ENCODE assay signal across 9 cellular contexts in the genomic region with DNA sequence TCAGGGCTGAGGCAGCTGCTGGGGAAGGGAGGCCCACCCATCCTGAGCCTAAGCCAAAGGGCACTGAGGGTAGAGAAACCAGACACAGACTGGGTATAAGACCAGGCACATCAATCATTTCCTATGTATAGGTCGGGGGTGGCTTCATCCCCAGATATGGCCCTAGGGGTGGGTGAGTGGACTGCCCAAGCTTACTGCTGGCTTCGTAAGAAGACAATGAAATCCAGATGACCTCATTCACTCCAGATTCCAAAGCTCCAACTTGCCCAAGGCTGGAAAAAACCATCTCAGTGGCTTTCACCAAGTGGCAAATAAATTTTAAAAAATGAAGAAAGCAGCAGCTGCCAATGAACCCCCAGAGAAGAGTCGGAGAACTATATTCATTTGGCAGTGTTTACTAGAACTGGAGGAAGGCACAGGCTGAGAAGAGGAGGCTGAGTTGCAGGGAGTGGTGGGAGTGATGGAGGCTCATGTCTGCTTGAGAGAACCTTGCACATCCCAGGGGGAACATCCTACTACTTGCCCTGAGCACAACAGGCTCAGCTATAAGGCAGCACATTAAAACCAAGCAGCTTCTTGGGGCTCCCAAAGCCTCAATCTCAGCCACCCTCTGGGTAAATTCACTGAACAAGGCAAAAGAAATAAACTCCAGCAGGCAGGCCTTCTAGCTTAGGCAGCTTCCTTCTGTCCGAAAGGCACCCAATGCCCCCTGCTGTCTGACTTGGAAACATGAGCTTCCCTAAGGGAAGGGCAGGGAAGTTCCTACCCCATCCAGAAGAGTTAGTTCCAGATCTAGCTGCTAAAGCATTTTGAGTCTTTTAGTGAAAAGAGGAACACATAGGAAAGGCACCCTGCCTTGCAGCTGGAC. TPM values are rescaled to one million over a fixed set of nuclear protein-coding genes. Genes with fewer than 3 reads are reported as not detected.
A peak's percentile ranks its signal among the peaks of the same experiment; 100 is the strongest.
DNase-seq lines count a peak whose midpoint lies in the region; ATAC-seq and TF ChIP-seq lines count a peak whose summit lies in the region.
"Had no signal": no experiment of that assay in that cellular context is flagged by ENCODE, and none has a peak within 500 bp of the region (broad histone marks: within the 10 kb centered on the region; RNA-seq: fewer than 3 reads in every experiment).

No MANE protein-coding gene starts in this region.

- peaks cover 37 to 79% (median 56%) of the 10 kb centered on the region in 4 donors for H3K36me3 ChIP-seq in sigmoid colon

- peaks cover 0 to 44% (median 40%) of the 10 kb centered on the region in 4 donors for H3K4me1 ChIP-seq in sigmoid colon
- H3K4me1 ChIP-seq: HAP-1 had no signal

- peaks cover 53% of the 10 kb centered on the region for H3K36me3 Mint-ChIP-seq in activated naive CD8-positive, alpha-beta T cell treated with anti-CD3 and anti-CD28 coated beads, Interleukin-2, amount 50 U/mL, for 24 hours (ENCODE audit: low read depth)
- peaks cover 58% of the 10 kb centered on the region for H3K36me3 Mint-ChIP-seq in T-cell

- no peak for ATAC-seq in activated naive CD8-positive, alpha-beta T cell treated with anti-CD3 and anti-CD28 coated beads, Interleukin-2, amount 50 U/mL, for 24 hours
- peak; percentile 85 for ATAC-seq in left ventricle myocardium superior
- no peak for ATAC-seq in GM19463 (IDR thresholded peaks at IDR 0.05; ENCODE audit: unreplicated experiment)
- no peak for ATAC-seq in T-cell (replicated peaks in 1 of 4)

- H3K9me3 ChIP-seq in sigmoid colon = no peaks in the 10 kb centered on the region
- H3K9me3 ChIP-seq: HAP-1 had no signal

- peak overlapping the region; percentile 73 to 84 (median 76) for H3K27ac ChIP-seq in sigmoid colon

- TF ChIP-seq CTCF in AG09319 (IDR thresholded peaks at IDR 0.05; ENCODE audit: low read depth, low read length) = peak; percentile 75
- TF ChIP-seq CTCF in sigmoid colon (IDR thresholded peaks at IDR 0.05) = peak; percentile 52 to 70 (median 59)

- H3K9me3 Mint-ChIP-seq in activated naive CD8-positive, alpha-beta T cell treated with anti-CD3 and anti-CD28 coated beads, Interleukin-2, amount 50 U/mL, for 24 hours = no peaks in the 10 kb centered on the region
- no peaks in the 10 kb centered on the region for H3K9me3 Mint-ChIP-seq in T-cell

- intact Hi-C loops in left ventricle myocardium superior (cut with micrococcal nuclease) = no loop called here
- intact Hi-C loops in sigmoid colon (cut with DNase I) = loop anchor here (1.0 kb wide), 2 partner anchors 26 to 118 kb away; no protein-coding TSS in a partner anchor

- CTCF ChIA-PET in T-cell (lab: Charles Lee) = interaction anchor here (1.0 kb wide), 2 partner anchors 8 kb away, joined by 3 read pairs; no protein-coding TSS in a partner anchor

- H3K27me3 Mint-ChIP-seq in activated naive CD8-positive, alpha-beta T cell treated with anti-CD3 and anti-CD28 coated beads, Interleukin-2, amount 50 U/mL, for 24 hours = no peaks in the 10 kb centered on the region
- no peaks in the 10 kb centered on the region for H3K27me3 Mint-ChIP-seq in T-cell

- 59 to 62% methylated on average over 4 of the region's 4 CpGs for WGBS in sigmoid colon, 2 donors

- H3K4me1 Mint-ChIP-seq in activated naive CD8-positive, alpha-beta T cell treated with anti-CD3 and anti-CD28 coated beads, Interleukin-2, amount 50 U/mL, for 24 hours = no peaks in the 10 kb centered on the region
- H3K4me1 Mint-ChIP-seq in T-cell = no peaks in the 10 kb centered on the region

- peak overlapping the region; percentile 30 for H3K27ac Mint-ChIP-seq in activated naive CD8-positive, alpha-beta T cell treated with anti-CD3 and anti-CD28 coated beads, Interleukin-2, amount 50 U/mL, for 24 hours
- H3K27ac Mint-ChIP-seq in T-cell = peak overlapping the region in 1 of 2 donors; percentile 41

- no peak overlapping the region for H3K4me3 ChIP-seq in sigmoid colon
- H3K4me3 ChIP-seq: HAP-1 had no signal

- no peak overlapping the region for H3K4me3 Mint-ChIP-seq in activated naive CD8-positive, alpha-beta T cell treated with anti-CD3 and anti-CD28 coated beads, Interleukin-2, amount 50 U/mL, for 24 hours
- H3K4me3 Mint-ChIP-seq in T-cell = no peak overlapping the region

- DNase-seq in AG09319 (ENCODE audit: extremely low read depth, low read depth) = peak; percentile 49
- peak; percentile 14 for DNase-seq in HS-27A (ENCODE audit: low read depth)
- DNase-seq in activated naive CD8-positive, alpha-beta T cell treated with anti-CD3 and anti-CD28 coated beads, Interleukin-2, amount 50 U/mL, for 24 hours = no peak
- DNase-seq in left ventricle myocardium superior = no peak
- peak; percentile 81 for DNase-seq in sigmoid colon
- DNase-seq in ecto neural progenitor cell (ENCODE audit: low spot score) = no peak
- no peak for DNase-seq in T-cell

- no peaks in the 10 kb centered on the region for H3K27me3 ChIP-seq in sigmoid colon

- POLR2A ChIA-PET in T-cell (lab: Charles Lee) = interaction anchor here in 1 of 2 donors (0.6 kb wide), 1 partner anchor 394 kb away, joined by 3 read pairs; no protein-coding TSS in a partner anchor

- no peak for TF ChIP-seq POLR2A in sigmoid colon (IDR thresholded peaks at IDR 0.05)

- TF ChIP-seq EP300 in sigmoid colon (IDR thresholded peaks at IDR 0.05) = no peak

RNA-seq across cellular contexts. Expression of gene PEA15, which starts 14.1 kb away (rescaled TPM):
- total RNA-seq in left ventricle myocardium superior = 277 TPM
- 100 to 1,000 TPM in 1 of 4 donors, 10 to 100 TPM in 3; 65.7 to 126 (median 88.8) TPM for total RNA-seq in sigmoid colon
- 100 to 1,000 TPM in 2 of 3 donors, 10 to 100 TPM in 1; 42.5 to 113 (median 109) TPM for polyA plus RNA-seq in sigmoid colon
- total RNA-seq in T-cell = 10 to 100 TPM; 12.3 to 27.5 (median 15.9) TPM

RNA-seq across cellular contexts. Expression of gene CASQ1, which starts 28.9 kb away (rescaled TPM):
- total RNA-seq in left ventricle myocardium superior = 20.0 TPM
- 1 to 10 TPM in 3 of 4 donors, under 1 TPM in 1; 0.66 to 9.4 (median 2.4) TPM for total RNA-seq in sigmoid colon
- polyA plus RNA-seq in sigmoid colon = under 1 TPM in 2 of 3 donors, not detected in 1; 0.28 to 0.60 TPM
- not detected for total RNA-seq in T-cell

RNA-seq across cellular contexts. Expression of gene DCAF8, which starts 43.1 kb away (rescaled TPM):
- total RNA-seq in left ventricle myocardium superior (145 TPM), sigmoid colon (100 to 1,000 TPM; 138 to 184 (median 147) TPM), T-cell (100 to 1,000 TPM; 173 to 221 (median 209) TPM)
- 10 to 100 TPM; 28.2 to 76.1 (median 44.4) TPM for polyA plus RNA-seq in sigmoid colon

Comparison
In these comparisons a context has a peak if more than half of its experiments do, and no peak if none do; other contexts are left out.
1. DNase-seq: peak in AG09319 (single experiment), HS-27A (single experiment) and sigmoid colon (single experiment); none in activated naive CD8-positive, alpha-beta T cell treated with anti-CD3 and anti-CD28 coated beads, Interleukin-2, amount 50 U/mL, for 24 hours (single experiment), left ventricle myocardium superior (single experiment), ecto neural progenitor cell (single experiment) and T-cell (0 of 34).